In genomic region chr14:99037777-99038176, GRCh38 we compare ENCODE assay signal across 13 cellular contexts.
DNase-seq lines count a peak whose midpoint lies in the region; TF ChIP-seq lines count a peak whose summit lies in the region.
"Had no signal": no experiment of that assay in that cellular context is flagged by ENCODE, and none has a peak within 500 bp of the region (broad histone marks: within the 10 kb centered on the region; RNA-seq: fewer than 3 reads in every experiment).

No MANE protein-coding gene starts in this region.

- H3F3A ChIP-seq in neural progenitor cell (ENCODE audit: low read depth) = no peaks in the 10 kb centered on the region

- peaks cover 39% of the 10 kb centered on the region for H3K27me3 Mint-ChIP-seq in neural progenitor cell (ENCODE audit: insufficient read depth, low read depth)
- peaks cover 6% of the 10 kb centered on the region for H3K27me3 Mint-ChIP-seq in T-helper 2 cell treated with Interferon-gamma antibody and Interleukin-4, amounts not matched to agents 5 μg/mL and 100 μg/mL, for 36 hours (ENCODE audit: low read depth)
- H3K27me3 Mint-ChIP-seq: activated B cell treated with CpG ODN at 0.5 μM for 24 hours, naive B cell had no signal

- H3K4me2 ChIP-seq in neural progenitor cell = no peak overlapping the region

- H3K79me2 ChIP-seq in neural progenitor cell (ENCODE audit: low read depth) = no peaks in the 10 kb centered on the region

- no peaks in the 10 kb centered on the region for H3K36me3 Mint-ChIP-seq in neural progenitor cell
- no peaks in the 10 kb centered on the region for H3K36me3 Mint-ChIP-seq in T-helper 2 cell treated with Interferon-gamma antibody and Interleukin-4, amounts not matched to agents 5 μg/mL and 100 μg/mL, for 36 hours (ENCODE audit: low read depth)
- H3K36me3 Mint-ChIP-seq: naive B cell had no signal

- no peak overlapping the region for H2AFZ ChIP-seq in neural progenitor cell (replicated peaks)

- no peaks in the 10 kb centered on the region for H3K27me3 ChIP-seq in neural progenitor cell

- DNase-seq in DMS 273 (lab: John Stamatoyannopoulos, UW; ENCODE audit: unreplicated experiment) (peak; percentile 19), DMS 273 treated with DMSO at 0.1 percent for 48 hours (lab: John Stamatoyannopoulos, UW) (no peak), astrocyte of the spinal cord (ENCODE audit: low read depth, low spot score) (no peak), neural progenitor cell (ENCODE audit: low spot score) (peak; percentile 48), 8988T (no peak)
- DNase-seq in activated CD4-positive, CD25-positive, alpha-beta regulatory T cell treated with anti-CD3 and anti-CD28 coated beads, Interleukin-2, amount 50 U/mL, for 72 hours = no peak
- no peak for DNase-seq in T-helper 2 cell treated with Interferon-gamma antibody and Interleukin-4, amounts not matched to agents 5 μg/mL and 100 μg/mL, for 36 hours (ENCODE audit: low spot score)
- DNase-seq: activated B cell treated with CpG ODN at 0.5 μM for 24 hours; activated naive CD4-positive, alpha-beta T cell treated with anti-CD3 and anti-CD28 coated beads for 36 hours; effector memory CD4-positive, alpha-beta T cell; left ventricle myocardium inferior; naive B cell had no signal

- no peaks in the 10 kb centered on the region for H3K36me3 ChIP-seq in neural progenitor cell
- H3K36me3 ChIP-seq: left ventricle myocardium inferior had no signal

- H3K27ac ChIP-seq in neural progenitor cell = no peak overlapping the region
- H3K27ac ChIP-seq: left ventricle myocardium inferior had no signal

- no peak overlapping the region for H3K27ac Mint-ChIP-seq in neural progenitor cell
- H3K27ac Mint-ChIP-seq in T-helper 2 cell treated with Interferon-gamma antibody and Interleukin-4, amounts not matched to agents 5 μg/mL and 100 μg/mL, for 36 hours = no peak overlapping the region
- H3K27ac Mint-ChIP-seq: activated B cell treated with CpG ODN at 0.5 μM for 24 hours; activated naive CD4-positive, alpha-beta T cell treated with anti-CD3 and anti-CD28 coated beads for 36 hours had no signal

- in situ Hi-C loops in astrocyte of the spinal cord (cut with HindIII; ENCODE audit: low sequenced_read_pairs) = no loop called here

- H3K9me3 Mint-ChIP-seq in neural progenitor cell = peaks cover 5% of the 10 kb centered on the region
- no peaks in the 10 kb centered on the region for H3K9me3 Mint-ChIP-seq in T-helper 2 cell treated with Interferon-gamma antibody and Interleukin-4, amounts not matched to agents 5 μg/mL and 100 μg/mL, for 36 hours
- H3K9me3 Mint-ChIP-seq: activated naive CD4-positive, alpha-beta T cell treated with anti-CD3 and anti-CD28 coated beads for 36 hours had no signal

- H4K20me1 ChIP-seq in neural progenitor cell (ENCODE audit: low read depth) = no peaks in the 10 kb centered on the region

- peaks cover 9% of the 10 kb centered on the region for H3K4me1 ChIP-seq in neural progenitor cell

- no peak overlapping the region for H3K9ac ChIP-seq in neural progenitor cell

- no peak overlapping the region for H3K4me3 Mint-ChIP-seq in neural progenitor cell
- H3K4me3 Mint-ChIP-seq in T-helper 2 cell treated with Interferon-gamma antibody and Interleukin-4, amounts not matched to agents 5 μg/mL and 100 μg/mL, for 36 hours = no peak overlapping the region
- H3K4me3 Mint-ChIP-seq: activated B cell treated with CpG ODN at 0.5 μM for 24 hours; activated naive CD4-positive, alpha-beta T cell treated with anti-CD3 and anti-CD28 coated beads for 36 hours; naive B cell had no signal

- H3K4me3 ChIP-seq in astrocyte of the spinal cord (ENCODE audit: low read depth, low read length) (no peak overlapping the region), neural progenitor cell (no peak overlapping the region)
- H3K4me3 ChIP-seq: left ventricle myocardium inferior had no signal

- no peaks in the 10 kb centered on the region for H3K9me3 ChIP-seq in neural progenitor cell (ENCODE audit: low read depth)
- H3K9me3 ChIP-seq: left ventricle myocardium inferior had no signal

- TF ChIP-seq CTCF in LNCAP (IDR thresholded peaks at IDR 0.05) = peak; percentile 11; the same call in 1 of the 2 replicates
- peak; percentile 9 for TF ChIP-seq CTCF in astrocyte of the spinal cord (IDR thresholded peaks at IDR 0.05; ENCODE audit: low read depth, low read length)
- peak; percentile 48 for TF ChIP-seq CTCF in neural progenitor cell (IDR thresholded peaks at IDR 0.05)

- peaks cover 41% of the 10 kb centered on the region for H3K4me1 Mint-ChIP-seq in neural progenitor cell
- H3K4me1 Mint-ChIP-seq in T-helper 2 cell treated with Interferon-gamma antibody and Interleukin-4, amounts not matched to agents 5 μg/mL and 100 μg/mL, for 36 hours (ENCODE audit: low read depth) = no peaks in the 10 kb centered on the region
- H3K4me1 Mint-ChIP-seq: activated B cell treated with CpG ODN at 0.5 μM for 24 hours, naive B cell had no signal

Comparison
In these comparisons a context has a peak if more than half of its experiments do, and no peak if none do; other contexts are left out.
1. DNase-seq: peak in DMS 273 (single experiment) and neural progenitor cell (single experiment); none in DMS 273 treated with DMSO at 0.1 percent for 48 hours (single experiment), astrocyte of the spinal cord (single experiment), 8988T (single experiment), activated CD4-positive, CD25-positive, alpha-beta regulatory T cell treated with anti-CD3 and anti-CD28 coated beads, Interleukin-2, amount 50 U/mL, for 72 hours (single experiment) and T-helper 2 cell treated with Interferon-gamma antibody and Interleukin-4, amounts not matched to agents 5 μg/mL and 100 μg/mL, for 36 hours (single experiment).
2. Peak in every context shown above with its lines, with median percentiles within 50 percentile points of each other: CTCF ChIP-seq.